ENCODE assay signal across 21 cellular contexts in the genomic region with DNA sequence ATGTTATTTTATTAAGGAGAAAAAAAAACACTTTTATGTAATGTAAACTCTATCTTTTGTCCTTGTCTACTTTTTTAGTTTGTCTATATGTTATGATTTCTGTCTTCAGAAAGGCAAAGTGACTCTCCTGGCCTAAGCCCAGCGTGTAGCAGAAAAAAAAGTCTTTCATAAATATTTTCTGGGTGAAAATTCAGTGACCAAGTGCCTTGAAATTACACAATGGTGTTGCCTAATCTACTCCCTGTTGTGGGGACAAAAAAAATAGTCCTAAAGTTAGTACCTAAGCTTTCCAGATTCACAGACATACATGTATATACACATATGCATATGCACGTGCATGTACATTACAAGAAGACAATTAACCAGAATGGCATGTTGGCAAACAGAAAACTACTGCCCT.
"Had no signal": no experiment of that assay in that cellular context is flagged by ENCODE, and none has a peak within 500 bp of the region (broad histone marks: within the 10 kb centered on the region; RNA-seq: fewer than 3 reads in every experiment).

No MANE protein-coding gene starts in this region.

- H3K9me3 ChIP-seq: SJSA1 had no signal

- H3K27me3 Mint-ChIP-seq: IgD-negative memory B cell had no signal

- H3K27me3 ChIP-seq: SJSA1 had no signal

- H3K4me2 ChIP-seq: KMS-11 had no signal

- H3K9ac ChIP-seq: KMS-11 had no signal

- H3K27ac ChIP-seq: KMS-11, SJSA1, SK-N-MC had no signal

- H3K27ac Mint-ChIP-seq: IgD-negative memory B cell had no signal

- DNase-seq: Kasumi-1, NCI-H1092, NCI-H1105 treated with DMSO at 0.1 percent for 48 hours, NCI-H1417 treated with DMSO at 0.1 percent for 48 hours, NCI-H146, NCI-H1694 treated with DMSO at 0.1 percent for 48 hours, NCI-H1930, NCI-H2081, NCI-H2107, NCI-H2227 treated with DMSO at 0.1 percent for 48 hours, NCI-H524, NCI-H526 treated with DMSO at 0.1 percent for 48 hours, NCI-H748 treated with DMSO at 0.1 percent for 48 hours, Right ventricle myocardium superior, RPMI8226, SIG-M5 had no signal

- H3K4me3 ChIP-seq: K562, SJSA1, SK-N-MC had no signal

- H3K4me1 ChIP-seq: SJSA1 had no signal

- H3K36me3 ChIP-seq: SJSA1 had no signal

- H3K4me1 Mint-ChIP-seq: IgD-negative memory B cell had no signal
